8 cellular contexts compared by ENCODE assay signal in genomic region chr11:61152816-61153592, GRCh38. TPM values are rescaled to one million over a fixed set of nuclear protein-coding genes. Genes with fewer than 3 reads are reported as not detected.
DNase-seq lines count a peak whose midpoint lies in the region; ATAC-seq, FAIRE-seq and TF ChIP-seq lines count a peak whose summit lies in the region.

No MANE protein-coding gene starts in this region.

- H3K4me1 ChIP-seq in HCT116 (ENCODE audit: control insufficient read depth in 1 of 2, insufficient read depth in 2 of 2, low read length in 2 of 2) = peaks cover 11 to 46% of the 10 kb centered on the region in 2 experiments
- peaks cover 18% of the 10 kb centered on the region for H3K4me1 ChIP-seq in right cardiac atrium (ENCODE audit: control insufficient read depth, insufficient read depth, low read length)
- H3K4me1 ChIP-seq in small intestine (ENCODE audit: control insufficient read depth in 2 of 2, insufficient read depth in 1 of 2, low read depth in 1 of 2, low read length in 1 of 2) = peaks cover 17 to 23% of the 10 kb centered on the region in 2 donors
- peaks cover 11% of the 10 kb centered on the region for H3K4me1 ChIP-seq in HAP-1

- no TSS peak for BruUV-seq in HCT116 (replicated peaks; lab: Mats Ljungman, UMichigan)

- WGBS in right cardiac atrium = 62% methylated on average over 9 of the region's 9 CpGs
- 56 to 75% (median 74%) methylated on average over 9 of the region's 9 CpGs for WGBS in small intestine, 3 donors

- H4K20me1 ChIP-seq in HCT116 (ENCODE audit: insufficient read depth) = no peaks in the 10 kb centered on the region

- peak overlapping the region; percentile 77 for H3K4me2 ChIP-seq in HCT116 (ENCODE audit: low read length)

- intact Hi-C loops in HCT116 (cut with micrococcal nuclease) (no loop called here), right cardiac atrium (cut with DNase I) (no loop called here)

- H3K36me3 ChIP-seq in HCT116 (ENCODE audit: control insufficient read depth in 1 of 2, insufficient read depth in 2 of 2, low read length in 2 of 2) = peaks cover 0 to 18% of the 10 kb centered on the region in 2 experiments; a peak in 2 of 4 replicates
- peaks cover 0 to 1% of the 10 kb centered on the region in 2 donors for H3K36me3 ChIP-seq in small intestine (ENCODE audit: control insufficient read depth in 2 of 2, insufficient read depth in 2 of 2, low read length in 2 of 2)
- H3K36me3 ChIP-seq in HAP-1 (replicated peaks) = peaks cover 6% of the 10 kb centered on the region

- CTCF ChIA-PET in HCT116 (lab: Charles Lee) = no interaction called here

- H3K79me2 ChIP-seq in HCT116 (ENCODE audit: insufficient read depth, low read length) = peaks cover 97% of the 10 kb centered on the region

- TF ChIP-seq RAD21 in HCT116 (IDR thresholded peaks at IDR 0.05; ENCODE audit: low read depth) = no peak

- H3K9me2 ChIP-seq in HCT116 (ENCODE audit: insufficient read depth) = no peaks in the 10 kb centered on the region

- ATAC-seq in HCT116 (peak; percentile 76), right cardiac atrium (peak; percentile 43 to 60), HG03159 (IDR thresholded peaks at IDR 0.05; ENCODE audit: unreplicated experiment) (no peak)

- in situ Hi-C loops in astrocyte of the cerebellum (cut with HindIII; ENCODE audit: low sequenced_read_pairs) (no loop called here), HAP-1 (cut with MboI; ENCODE audit: low sequenced_read_pairs) (no loop called here)

- peak overlapping the region; percentile 51 for H3K9ac ChIP-seq in HCT116 (ENCODE audit: low read length)

- H3K4me3 ChIP-seq in HCT116 (replicated peaks in 1 of 2; ENCODE audit: low read depth in 1 of 2, low read length in 2 of 2) (peak overlapping the region in 1 of 2 experiments; percentile 46; a peak in 2 of 4 replicates), astrocyte of the cerebellum (ENCODE audit: low read depth, low read length) (no peak overlapping the region), right cardiac atrium (ENCODE audit: low read length) (no peak overlapping the region), small intestine (ENCODE audit: low read depth in 1 of 2, low read length in 2 of 2) (no peak overlapping the region), HAP-1 (no peak overlapping the region)

- no peak for TF ChIP-seq CTCF in HCT116 (IDR thresholded peaks at IDR 0.05 in 2 of 3, conservative IDR thresholded peaks at IDR 0.05 in 1 of 3; ENCODE audit: borderline replicate concordance in 1 of 3, insufficient read depth in 1 of 3, low read depth in 2 of 3, low read length in 2 of 3)
- no peak for TF ChIP-seq CTCF in astrocyte of the cerebellum (IDR thresholded peaks at IDR 0.05; ENCODE audit: low read depth, low read length, missing control alignments)

- H3K27ac ChIP-seq in HCT116 (ENCODE audit: low read depth, low read length) (peak overlapping the region; percentile 68; the same call in 1 of the 2 replicates), right cardiac atrium (ENCODE audit: low read length) (peak overlapping the region; percentile 87), small intestine (ENCODE audit: low read depth in 1 of 2, low read length in 1 of 2) (peak overlapping the region; percentile 57 to 69)

- FAIRE-seq in small intestine (lab: Jason Lieb, UNC) = no peak
- no peak for FAIRE-seq in H54 (lab: Jason Lieb, UNC)

- H3K27me3 ChIP-seq in HCT116 (ENCODE audit: insufficient read depth, low read length) (no peaks in the 10 kb centered on the region), right cardiac atrium (ENCODE audit: control insufficient read depth, insufficient read depth) (no peaks in the 10 kb centered on the region), small intestine (ENCODE audit: control insufficient read depth in 2 of 2, insufficient read depth in 2 of 2, low read length in 2 of 2) (no peaks in the 10 kb centered on the region), HAP-1 (ENCODE audit: low read depth) (no peaks in the 10 kb centered on the region)

- no peak for DNase-seq in HCT116 (ENCODE audit: low read depth, low spot score)
- DNase-seq in astrocyte of the cerebellum (ENCODE audit: low read depth) = peak; percentile 60
- DNase-seq in right cardiac atrium = no peak
- DNase-seq in small intestine = no peak
- no peak for DNase-seq in H54 (ENCODE audit: insufficient read length, low spot score)
- no peak for DNase-seq in COR-L47 (lab: John Stamatoyannopoulos, UW)
- no peak for DNase-seq in HAP-1 (ENCODE audit: low spot score in 2 of 2)

- TF ChIP-seq POLR2A in HCT116 (IDR thresholded peaks at IDR 0.05; ENCODE audit: borderline replicate concordance, extremely low read depth, insufficient read depth, insufficient read length) (no peak), H54 (IDR thresholded peaks at IDR 0.05; ENCODE audit: low read depth, low read length) (no peak)

- POLR2A ChIA-PET in HCT116 (lab: Charles Lee) = interaction anchor here (1.4 kb wide), 1 partner anchor 9 kb away, joined by 3 read pairs; the partner anchor contains the start of gene VPS37C

- H3K9me3 ChIP-seq in HCT116 (ENCODE audit: control insufficient read depth in 1 of 2, insufficient read depth in 1 of 2, low read depth in 1 of 2, low read length in 2 of 2) = peaks cover 5 to 8% of the 10 kb centered on the region in 2 experiments; a peak in 2 of 4 replicates
- H3K9me3 ChIP-seq in right cardiac atrium (ENCODE audit: control insufficient read depth, low read length) = no peaks in the 10 kb centered on the region
- no peaks in the 10 kb centered on the region for H3K9me3 ChIP-seq in small intestine (ENCODE audit: control insufficient read depth, low read depth)
- no peaks in the 10 kb centered on the region; the same call in 1 of the 2 replicates for H3K9me3 ChIP-seq in HAP-1

- RAD21 ChIA-PET in HCT116 (lab: Charles Lee; ENCODE audit: low non-redundant PET in 1 of 2, low total read pairs in 2 of 2, uncharacterized antibody in 2 of 2, unreplicated experiment in 2 of 2) = no interaction called here

- H2AFZ ChIP-seq in HCT116 (ENCODE audit: low read depth, low read length, poor library complexity, severe bottlenecking) = no peak overlapping the region

TF ChIP-seq in HCT116, 20 proteins besides CTCF, POLR2A, EP300 and RAD21:
- TF ChIP-seq FOSL1 (IDR thresholded peaks at IDR 0.05; ENCODE audit: low read depth) (peak; percentile 55; the same call in 1 of the 2 replicates), CEBPB (IDR thresholded peaks at IDR 0.05; ENCODE audit: low read depth) (no peak), EZH2phosphoT487 (IDR thresholded peaks at IDR 0.05; ENCODE audit: borderline replicate concordance) (no peak), SP1 (IDR thresholded peaks at IDR 0.05; ENCODE audit: low read depth) (peak; percentile 50), ELF1 (IDR thresholded peaks at IDR 0.05; ENCODE audit: borderline replicate concordance, low read depth) (no peak), SIN3A (IDR thresholded peaks at IDR 0.05; ENCODE audit: low read depth) (0 out of 2 replicates have a peak, but pooled peaks have one; percentile 46), CBX3 (IDR thresholded peaks at IDR 0.05; ENCODE audit: low read depth) (peak; percentile 10; the same call in 1 of the 2 replicates)

RNA-seq across cellular contexts. Expression of gene VPS37C, which starts 8.2 kb away (rescaled TPM):
- 23.1 TPM for total RNA-seq in HCT116 (2021; ENCODE audit: unreplicated experiment)
- polyA plus RNA-seq in HCT116 (2012) = 17.7 and 20.4 TPM in 2 replicates
- 10 to 100 TPM; 17.6 to 25.4 (median 19.6) TPM for total RNA-seq in right cardiac atrium
- polyA plus RNA-seq in right cardiac atrium = 14.6 TPM
- polyA plus RNA-seq in small intestine = 10 to 100 TPM; 17.8 to 31.1 (median 30.6) TPM

RNA-seq across cellular contexts. Expression of gene PGA3, which starts 50.3 kb away (rescaled TPM):
- total RNA-seq in HCT116 (2021; ENCODE audit: unreplicated experiment) (not detected), right cardiac atrium (1 to 10 TPM in 3 of 4 donors, under 1 TPM in 1; 0.59 to 2.5 (median 1.6) TPM)
- not detected in 2 replicates for polyA plus RNA-seq in HCT116 (2012)
- polyA plus RNA-seq in right cardiac atrium (1.7 TPM), small intestine (10 to 100 TPM in 2 of 3 donors, 1 to 10 TPM in 1; 6.8 to 86.2 (median 10.3) TPM)

RNA-seq across cellular contexts. Expression of gene CD5, which starts 50.7 kb away (rescaled TPM):
- total RNA-seq in HCT116 (2021; ENCODE audit: unreplicated experiment) (0.22 TPM), right cardiac atrium (under 1 TPM; 0.25 to 0.72 (median 0.40) TPM)
- 0.20 TPM in 2 replicates for polyA plus RNA-seq in HCT116 (2012)
- polyA plus RNA-seq in right cardiac atrium (0.05 TPM), small intestine (under 1 TPM; 0.22 to 0.91 (median 0.81) TPM)
